9 cellular contexts compared by ENCODE assay signal in the genomic region with DNA sequence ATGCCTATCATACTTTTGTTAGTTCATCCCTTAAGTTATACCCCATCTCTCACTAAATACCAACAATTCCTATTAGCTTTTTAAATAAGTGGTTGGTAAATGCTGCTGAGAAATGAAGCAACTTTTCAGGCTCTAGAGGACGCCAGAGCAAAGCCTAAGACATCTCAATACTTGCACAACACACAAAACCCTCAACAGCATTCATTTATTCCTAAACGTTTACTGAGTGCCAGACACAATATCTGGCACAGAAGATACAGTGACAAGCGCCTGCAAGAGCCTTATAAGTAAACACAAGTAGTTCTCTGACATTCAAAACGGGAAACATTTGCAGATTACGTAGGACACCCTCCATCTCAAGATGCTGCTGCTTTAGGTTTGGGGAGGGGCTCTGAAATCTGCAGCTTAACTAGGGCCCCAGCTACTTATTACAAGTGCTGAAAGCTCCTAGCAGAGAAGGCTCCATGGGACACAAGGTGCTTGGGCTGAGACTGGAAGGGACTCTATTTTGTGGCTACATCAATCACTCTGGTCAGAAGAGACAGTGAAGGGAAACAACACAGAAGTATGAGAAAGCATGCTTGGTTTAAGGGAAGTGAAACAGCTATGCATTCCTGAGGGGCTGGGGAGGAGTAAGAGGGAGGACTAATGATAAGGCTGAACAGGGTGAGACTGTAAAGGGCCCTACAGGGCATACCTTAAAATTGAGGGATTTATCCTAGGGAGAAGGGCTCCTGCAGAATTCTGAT.
DNase-seq lines count a peak whose midpoint lies in the region; ATAC-seq and TF ChIP-seq lines count a peak whose summit lies in the region.
"Had no signal": no experiment of that assay in that cellular context is flagged by ENCODE, and none has a peak within 500 bp of the region (broad histone marks: within the 10 kb centered on the region; RNA-seq: fewer than 3 reads in every experiment).

No MANE protein-coding gene starts in this region.

- intact Hi-C loops in right cardiac atrium (cut with DNase I): no loop called here

- H3K27me3 ChIP-seq in right cardiac atrium (ENCODE audit: control insufficient read depth, insufficient read depth): no peaks in the 10 kb centered on the region

- DNase-seq in DMS53 (lab: John Stamatoyannopoulos, UW) (peak; percentile 0), DMS53 treated with DMSO at 0.1 percent for 48 hours (lab: John Stamatoyannopoulos, UW; ENCODE audit: unreplicated experiment) (no peak), NCI-H69 (lab: John Stamatoyannopoulos, UW) (peak; percentile 17), right cardiac atrium (no peak), HEK293T (ENCODE audit: extremely low spot score) (no peak)
- DNase-seq in activated naive CD4-positive, alpha-beta T cell treated with anti-CD3 and anti-CD28 coated beads, Interleukin-2, amount 50 U/mL, for 16 hours: no peak
- DNase-seq in activated CD4-positive, alpha-beta T cell treated with anti-CD3 and anti-CD28 coated beads, Interleukin-2, amount 50 U/mL, for 4 hours: no peak

- WGBS in right cardiac atrium: 35% methylated on average over 5 of the region's 5 CpGs

- POLR2A ChIA-PET in HEK293T (lab: Yijun Ruan, JAX): no interaction called here

- H3K4me1 ChIP-seq in right cardiac atrium (ENCODE audit: control insufficient read depth, insufficient read depth, low read length): peaks cover 4% of the 10 kb centered on the region
- H3K4me1 ChIP-seq: A549 had no signal

- no peaks in the 10 kb centered on the region for H3K9me3 ChIP-seq in right cardiac atrium (ENCODE audit: control insufficient read depth, low read length)
- H3K9me3 ChIP-seq: A549 had no signal

- H3K27ac ChIP-seq in right cardiac atrium (ENCODE audit: low read length): no peak overlapping the region
- H3K27ac ChIP-seq: A549 had no signal

- no peak overlapping the region for H3K4me3 ChIP-seq in right cardiac atrium (ENCODE audit: low read length)
- H3K4me3 ChIP-seq: A549 had no signal

- CTCF ChIA-PET in HEK293T (lab: Yijun Ruan, JAX): no interaction called here

- peak; percentile 76 for ATAC-seq in HG02678 (IDR thresholded peaks at IDR 0.05; ENCODE audit: unreplicated experiment)
- peak; percentile 53 to 60 for ATAC-seq in right cardiac atrium
- ATAC-seq: A549 had no signal

TF ChIP-seq in HEK293T, 16 proteins besides CTCF, POLR2A, EP300 and RAD21:
- TF ChIP-seq LEF1 (IDR thresholded peaks at IDR 0.05; ENCODE audit: borderline replicate concordance): no peak
- TF ChIP-seq CTBP1 (IDR thresholded peaks at IDR 0.05; ENCODE audit: borderline replicate concordance): no peak
- TF ChIP-seq BHLHE40 (IDR thresholded peaks at IDR 0.05; ENCODE audit: borderline replicate concordance): no peak
- TF ChIP-seq, protein P1, sequence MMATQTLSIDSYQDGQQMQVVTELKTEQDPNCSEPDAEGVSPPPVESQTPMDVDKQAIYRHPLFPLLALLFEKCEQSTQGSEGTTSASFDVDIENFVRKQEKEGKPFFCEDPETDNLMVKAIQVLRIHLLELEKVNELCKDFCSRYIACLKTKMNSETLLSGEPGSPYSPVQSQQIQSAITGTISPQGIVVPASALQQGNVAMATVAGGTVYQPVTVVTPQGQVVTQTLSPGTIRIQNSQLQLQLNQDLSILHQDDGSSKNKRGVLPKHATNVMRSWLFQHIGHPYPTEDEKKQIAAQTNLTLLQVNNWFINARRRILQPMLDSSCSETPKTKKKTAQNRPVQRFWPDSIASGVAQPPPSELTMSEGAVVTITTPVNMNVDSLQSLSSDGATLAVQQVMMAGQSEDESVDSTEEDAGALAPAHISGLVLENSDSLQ (IDR thresholded peaks at IDR 0.05): no peak
- TF ChIP-seq ZNF384 (IDR thresholded peaks at IDR 0.05): no peak
- TF ChIP-seq FOXA1 (IDR thresholded peaks at IDR 0.05): no peak
- TF ChIP-seq NFRKB (IDR thresholded peaks at IDR 0.05): no peak
- no peak for TF ChIP-seq ELF4 (IDR thresholded peaks at IDR 0.05)
- TF ChIP-seq ARNT (IDR thresholded peaks at IDR 0.05): no peak
- no peak for TF ChIP-seq SP1 (IDR thresholded peaks at IDR 0.05)
- no peak for TF ChIP-seq TARDBP (IDR thresholded peaks at IDR 0.05)
- no peak for TF ChIP-seq FOXM1 (IDR thresholded peaks at IDR 0.05; ENCODE audit: borderline replicate concordance)
- TF ChIP-seq FOXK2 (IDR thresholded peaks at IDR 0.05): no peak

Comparison
In these comparisons a context has a peak if more than half of its experiments do, and no peak if none do; other contexts are left out.
1. DNase-seq: peak in DMS53 (single experiment) and NCI-H69 (single experiment); none in DMS53 treated with DMSO at 0.1 percent for 48 hours (single experiment), right cardiac atrium (0 of 3), activated naive CD4-positive, alpha-beta T cell treated with anti-CD3 and anti-CD28 coated beads, Interleukin-2, amount 50 U/mL, for 16 hours (single experiment), activated CD4-positive, alpha-beta T cell treated with anti-CD3 and anti-CD28 coated beads, Interleukin-2, amount 50 U/mL, for 4 hours (0 of 2) and HEK293T (single experiment).